ENCODE assay signal across 35 cellular contexts in genomic region chr3:70612920-70613319, GRCh38.
DNase-seq lines count a peak whose midpoint lies in the region; ATAC-seq, FAIRE-seq and TF ChIP-seq lines count a peak whose summit lies in the region.
"Had no signal": no experiment of that assay in that cellular context is flagged by ENCODE, and none has a peak within 500 bp of the region (broad histone marks: within the 10 kb centered on the region; RNA-seq: fewer than 3 reads in every experiment).

No MANE protein-coding gene starts in this region.

- H3K9me2 ChIP-seq in PC-3 (replicated peaks; ENCODE audit: low read length) (no peaks in the 10 kb centered on the region), hepatocyte (replicated peaks; ENCODE audit: insufficient read depth) (no peaks in the 10 kb centered on the region)

- POLR2A ChIA-PET in PC-3 (lab: Charles Lee; ENCODE audit: unreplicated experiment) (no interaction called here), H1 (lab: Charles Lee; ENCODE audit: partially characterized antibody) (interaction anchor here (1.0 kb wide), 1 partner anchor 11 kb away, joined by 5 read pairs; no protein-coding TSS in a partner anchor)

- H3K4me3 ChIP-seq in right atrium auricular region (no peak overlapping the region), PC-3 (ENCODE audit: low read length) (no peak overlapping the region), H1 (ENCODE audit: extremely low read depth in 1 of 4, insufficient read depth in 2 of 4, low read depth in 3 of 4, low read length in 4 of 4) (no peak overlapping the region), neuronal stem cell (ENCODE audit: low read length in 2 of 2) (no peak overlapping the region), hepatocyte (no peak overlapping the region)
- H3K4me3 ChIP-seq: A549; BLaER1; BLaER1 treated with 17β-estradiol and CSF1 and Interleukin-3, amounts not matched to agents 10 nM and 100 nM had no signal

- no peak overlapping the region for H2BK5ac ChIP-seq in H1 (ENCODE audit: low read depth, low read length)
- H2BK5ac ChIP-seq in neuronal stem cell (ENCODE audit: low read length) = no peak overlapping the region

- H3K27ac ChIP-seq in right atrium auricular region (no peak overlapping the region), PC-3 (ENCODE audit: low read length) (no peak overlapping the region), H1 (ENCODE audit: low read depth, low read length) (no peak overlapping the region), neuronal stem cell (replicated peaks; ENCODE audit: low read length) (no peak overlapping the region), hepatocyte (no peak overlapping the region)
- H3K27ac ChIP-seq: 22Rv1; A549; BLaER1; BLaER1 treated with 17β-estradiol and CSF1 and Interleukin-3, amounts not matched to agents 10 nM and 100 nM; C4-2B had no signal

- H3F3A ChIP-seq in PC-3 (ENCODE audit: low read length, unreplicated experiment) = no peaks in the 10 kb centered on the region

- no peaks in the 10 kb centered on the region; the same call in 1 of the 2 replicates for H3K23me2 ChIP-seq in H1 (ENCODE audit: low read depth, low read length)

- TF ChIP-seq CTCF in right atrium auricular region (IDR thresholded peaks at IDR 0.05) (no peak), PC-3 (conservative IDR thresholded peaks at IDR 0.05; ENCODE audit: low read depth, low read length) (no peak), H1 (IDR thresholded peaks at IDR 0.05; ENCODE audit: control extremely low read depth in 1 of 3, insufficient read depth in 1 of 3, low read depth in 1 of 3, low read length in 3 of 3) (no peak), hepatocyte (IDR thresholded peaks at IDR 0.05; ENCODE audit: poor library complexity) (no peak)

- H2BK12ac ChIP-seq in H1 (ENCODE audit: low read depth, low read length) (peak overlapping the region; percentile 71), neuronal stem cell (ENCODE audit: low read length) (no peak overlapping the region)

- H2BK120ac ChIP-seq in H1 (replicated peaks; ENCODE audit: low read depth, low read length) = no peak overlapping the region
- H2BK120ac ChIP-seq in neuronal stem cell (ENCODE audit: low read depth, low read length) = no peak overlapping the region

- H3K9me3 ChIP-seq in right atrium auricular region = no peaks in the 10 kb centered on the region
- H3K9me3 ChIP-seq in PC-3 (ENCODE audit: low read length) = no peaks in the 10 kb centered on the region
- peaks cover 0 to 9% of the 10 kb centered on the region in 2 experiments; a peak in 2 of 4 replicates for H3K9me3 ChIP-seq in H1 (ENCODE audit: insufficient read depth in 2 of 2, low read depth in 1 of 2, low read length in 1 of 2)
- H3K9me3 ChIP-seq in neuronal stem cell (replicated peaks in 1 of 2; ENCODE audit: control insufficient read depth in 2 of 2, insufficient read depth in 1 of 2, low read depth in 1 of 2, low read length in 2 of 2) = peaks cover 0 to 1% of the 10 kb centered on the region in 2 donors
- no peaks in the 10 kb centered on the region for H3K9me3 ChIP-seq in hepatocyte (ENCODE audit: low read depth)
- H3K9me3 ChIP-seq: A549, BE2C, Caco-2 had no signal

- H4K91ac ChIP-seq in H1 (replicated peaks; ENCODE audit: insufficient read length, low read length) = no peak overlapping the region
- H4K91ac ChIP-seq in neuronal stem cell (ENCODE audit: low read depth, low read length, poor library complexity) = no peak overlapping the region

- H4K20me1 ChIP-seq in PC-3 (ENCODE audit: low read length) = no peaks in the 10 kb centered on the region
- H4K20me1 ChIP-seq in H1 (replicated peaks in 1 of 2; ENCODE audit: control insufficient read depth in 1 of 2, insufficient read depth in 2 of 2, low read length in 2 of 2) = no peaks in the 10 kb centered on the region
- H4K20me1 ChIP-seq in hepatocyte (ENCODE audit: insufficient read depth, poor library complexity, severe bottlenecking) = no peaks in the 10 kb centered on the region
- H4K20me1 ChIP-seq: BLaER1; BLaER1 treated with 17β-estradiol and CSF1 and Interleukin-3, amounts not matched to agents 10 nM and 100 nM had no signal

- no peaks in the 10 kb centered on the region for H3K79me1 ChIP-seq in H1 (ENCODE audit: low read depth, low read length)
- H3K79me1 ChIP-seq in neuronal stem cell (ENCODE audit: low read depth, low read length) = peaks cover 1% of the 10 kb centered on the region

- no peak overlapping the region for H3K56ac ChIP-seq in H1 (replicated peaks; ENCODE audit: insufficient read length, low read depth, low read length)

- no peak overlapping the region for H4K5ac ChIP-seq in H1 (ENCODE audit: insufficient read length, low read depth, low read length)

- H3K14ac ChIP-seq in H1 (ENCODE audit: insufficient read length) (no peak overlapping the region), neuronal stem cell (ENCODE audit: low read length) (no peak overlapping the region)

- no peak for FAIRE-seq in H1 (lab: Jason Lieb, UNC)
- FAIRE-seq: A204.1, A549, D721Med had no signal

- 92% methylated on average over 11 of the region's 11 CpGs; no CpG with 5 or more reads in 1 of the 2 experiments for WGBS in H1 (ENCODE audit: extremely low coverage in 1 of 2, insufficient coverage in 1 of 2, insufficient read length in 1 of 2, insufficient replicate concordance in 2 of 2, low coverage in 1 of 2, low lambda C conversion rate in 2 of 2, missing lambda C conversion rate in 1 of 2), 2 experiments
- WGBS in neuronal stem cell (ENCODE audit: extremely low coverage in 2 of 2, insufficient read length in 2 of 2, insufficient replicate concordance in 1 of 2), 2 donors = no CpG with 5 or more reads among the region's 11 CpGs
- WGBS in hepatocyte (ENCODE audit: low lambda C conversion rate, missing lambda C conversion rate) = 95% methylated on average over 11 of the region's 11 CpGs

- ATAC-seq in Right ventricle myocardium inferior = no peak
- ATAC-seq in PC-3 = no peak
- ATAC-seq in HG03139 (IDR thresholded peaks at IDR 0.05; ENCODE audit: unreplicated experiment) = no peak
- ATAC-seq: A549; CD8-positive, alpha-beta T cell had no signal

- peak overlapping the region; percentile 80; the same call in 1 of the 2 replicates for H2BK20ac ChIP-seq in H1 (ENCODE audit: low read length)

- TF ChIP-seq EP300 in H1 (IDR thresholded peaks at IDR 0.05; ENCODE audit: borderline replicate concordance in 1 of 2, low read depth in 2 of 2, low read length in 2 of 2) = no peak

- intact Hi-C loops in Right ventricle myocardium inferior (cut with DNase I) (no loop called here), PC-3 (cut with micrococcal nuclease) (no loop called here)

- BruUV-seq in PC-3 (replicated peaks; lab: Mats Ljungman, UMichigan) = TSS peak; percentile 20

- H3K4me2 ChIP-seq in PC-3 (ENCODE audit: low read length) (no peak overlapping the region), H1 (ENCODE audit: insufficient read depth in 1 of 2, low read depth in 2 of 2, low read length in 2 of 2) (no peak overlapping the region), neuronal stem cell (ENCODE audit: insufficient read depth, low read length, poor library complexity, severe bottlenecking) (no peak overlapping the region), hepatocyte (no peak overlapping the region)
- H3K4me2 ChIP-seq: A549; BLaER1; BLaER1 treated with 17β-estradiol and CSF1 and Interleukin-3, amounts not matched to agents 10 nM and 100 nM had no signal

- H3K18ac ChIP-seq in H1 (ENCODE audit: extremely low read depth, low read length) = no peak overlapping the region
- H3K18ac ChIP-seq in neuronal stem cell (ENCODE audit: low read length) = no peak overlapping the region

- H3K27me3 ChIP-seq in right atrium auricular region = no peaks in the 10 kb centered on the region
- no peaks in the 10 kb centered on the region for H3K27me3 ChIP-seq in PC-3 (ENCODE audit: low read length)
- H3K27me3 ChIP-seq in H1 (replicated peaks in 1 of 4; ENCODE audit: control insufficient read depth in 3 of 4, extremely low read depth in 1 of 4, insufficient read depth in 3 of 4, low read length in 3 of 4) = no peaks in the 10 kb centered on the region
- no peaks in the 10 kb centered on the region for H3K27me3 ChIP-seq in neuronal stem cell (ENCODE audit: control insufficient read depth in 3 of 3, insufficient read depth in 3 of 3, low read depth in 1 of 3, low read length in 3 of 3)
- H3K27me3 ChIP-seq in hepatocyte = no peaks in the 10 kb centered on the region
- H3K27me3 ChIP-seq: BE2C; BLaER1; BLaER1 treated with 17β-estradiol and CSF1 and Interleukin-3, amounts not matched to agents 10 nM and 100 nM had no signal

- H3K4ac ChIP-seq in H1 (replicated peaks; ENCODE audit: insufficient read length, low read depth, low read length) = no peak overlapping the region
- H3K4ac ChIP-seq in neuronal stem cell (ENCODE audit: low read length) = no peak overlapping the region

- H3K23ac ChIP-seq in H1 (ENCODE audit: insufficient read length) (no peak overlapping the region), neuronal stem cell (ENCODE audit: low read depth, low read length, poor library complexity) (no peak overlapping the region)

- TF ChIP-seq POLR2A in H1 (IDR thresholded peaks at IDR 0.05; ENCODE audit: control extremely low read depth in 1 of 2, low read depth in 2 of 2, low read length in 2 of 2) = no peak

- 0 out of 2 replicates have a peak overlapping the region, but pooled peaks have one; percentile 78 for H2AK5ac ChIP-seq in H1 (ENCODE audit: low read depth, low read length)
- no peak overlapping the region for H2AK5ac ChIP-seq in neuronal stem cell (ENCODE audit: low read depth, low read length)

- no peak overlapping the region for H2AFZ ChIP-seq in PC-3 (ENCODE audit: low read length)
- H2AFZ ChIP-seq in H1 (ENCODE audit: low read length) = no peak overlapping the region
- H2AFZ ChIP-seq in neuronal stem cell (ENCODE audit: low read length) = peak overlapping the region; percentile 11
- H2AFZ ChIP-seq in hepatocyte = no peak overlapping the region

- DNase-seq in Right ventricle myocardium inferior (ENCODE audit: missing footprints) = peak; percentile 55
- DNase-seq in right atrium auricular region (ENCODE audit: low spot score) = no peak
- no peak for DNase-seq in PC-3
- no peak for DNase-seq in H1 (ENCODE audit: low read depth in 1 of 2, low spot score in 2 of 2)
- no peak for DNase-seq in neuronal stem cell (ENCODE audit: low spot score)
- no peak for DNase-seq in DMS153 treated with DMSO at 0.1 percent for 48 hours (lab: John Stamatoyannopoulos, UW; ENCODE audit: unreplicated experiment)
- no peak for DNase-seq in hepatocyte (ENCODE audit: low spot score)
- DNase-seq: 8988T; ACHN; AML-193; BE2C; C1 segment of cervical spinal cord; Caco-2; Calu3; CD4-positive, alpha-beta memory T cell; CD4-positive, alpha-beta T cell; CD4-positive, CD25-positive, alpha-beta regulatory T cell; CD8-positive, alpha-beta memory T cell; CD8-positive, alpha-beta T cell; COR-L47; DMS 273 treated with DMSO at 0.1 percent for 48 hours; DMS153; DMS53; DMS79; DMS79 treated with DMSO at 0.1 percent for 48 hours; DND-41; EL had no signal

- H2BK15ac ChIP-seq in H1 (ENCODE audit: low read length) (no peak overlapping the region), neuronal stem cell (ENCODE audit: low read length) (no peak overlapping the region)

- CTCF ChIA-PET in PC-3 (lab: Charles Lee) (no interaction called here), H1 (lab: Charles Lee; ENCODE audit: partially characterized antibody) (interaction anchor here (1.2 to 2.1 kb wide), 3 partner anchors 29 to 65 kb away, joined by 3 to 7 read pairs (median 3); no protein-coding TSS in a partner anchor)

- no peak for TF ChIP-seq RAD21 in H1 (IDR thresholded peaks at IDR 0.05 in 1 of 2, conservative IDR thresholded peaks at IDR 0.05 in 1 of 2; ENCODE audit: low read depth in 2 of 2, low read length in 2 of 2)

- H3K36me3 ChIP-seq in right atrium auricular region (no peaks in the 10 kb centered on the region), PC-3 (ENCODE audit: low read depth, low read length) (no peaks in the 10 kb centered on the region), H1 (ENCODE audit: control insufficient read depth in 2 of 4, insufficient read depth in 4 of 4, low read length in 3 of 4) (peaks cover 0 to 4% (median 0%) of the 10 kb centered on the region in 4 experiments; a peak in 1 of 8 replicates), neuronal stem cell (replicated peaks in 1 of 2; ENCODE audit: control insufficient read depth in 2 of 2, insufficient read depth in 2 of 2, low read length in 2 of 2) (no peaks in the 10 kb centered on the region), hepatocyte (replicated peaks; ENCODE audit: insufficient read depth, low read depth) (no peaks in the 10 kb centered on the region)
- H3K36me3 ChIP-seq: BE2C; BLaER1; BLaER1 treated with 17β-estradiol and CSF1 and Interleukin-3, amounts not matched to agents 10 nM and 100 nM had no signal

- no peaks in the 10 kb centered on the region for H3K4me1 ChIP-seq in right atrium auricular region
- no peaks in the 10 kb centered on the region for H3K4me1 ChIP-seq in PC-3 (ENCODE audit: insufficient read depth, low read length)
- peaks cover 0 to 15% (median 12%) of the 10 kb centered on the region in 4 experiments; a peak in 6 of 7 replicates for H3K4me1 ChIP-seq in H1 (replicated peaks in 1 of 4; ENCODE audit: control insufficient read depth in 3 of 4, insufficient read depth in 4 of 4, low read length in 3 of 4)
- H3K4me1 ChIP-seq in neuronal stem cell (ENCODE audit: control insufficient read depth in 2 of 2, insufficient read depth in 1 of 2, low read depth in 1 of 2, low read length in 2 of 2) = peaks cover 0 to 3% of the 10 kb centered on the region in 2 donors
- no peaks in the 10 kb centered on the region for H3K4me1 ChIP-seq in hepatocyte (ENCODE audit: insufficient read depth)
- H3K4me1 ChIP-seq: A549, BE2C, BLaER1, Caco-2 had no signal

- H4K8ac ChIP-seq in H1 (ENCODE audit: extremely low read depth, insufficient read depth, low read length) = peak overlapping the region; percentile 71; the same call in 1 of the 2 replicates
- H4K8ac ChIP-seq in neuronal stem cell (ENCODE audit: low read depth, low read length) = no peak overlapping the region

- H3K79me2 ChIP-seq in PC-3 (ENCODE audit: low read length) (0 out of 2 replicates have a peak, but pooled peaks cover 3% of the 10 kb centered on the region), H1 (ENCODE audit: control insufficient read depth in 1 of 2, insufficient read depth in 2 of 2, low read length in 2 of 2) (no peaks in the 10 kb centered on the region), hepatocyte (no peaks in the 10 kb centered on the region)

- H3K9ac ChIP-seq in PC-3 (ENCODE audit: low read length) (no peak overlapping the region), H1 (replicated peaks in 1 of 4; ENCODE audit: extremely low read depth in 1 of 4, low read depth in 3 of 4, low read length in 3 of 4) (no peak overlapping the region), neuronal stem cell (ENCODE audit: low read depth, low read length, poor library complexity) (no peak overlapping the region)
- H3K9ac ChIP-seq: BLaER1; BLaER1 treated with 17β-estradiol and CSF1 and Interleukin-3, amounts not matched to agents 10 nM and 100 nM had no signal
